In the genomic region with DNA sequence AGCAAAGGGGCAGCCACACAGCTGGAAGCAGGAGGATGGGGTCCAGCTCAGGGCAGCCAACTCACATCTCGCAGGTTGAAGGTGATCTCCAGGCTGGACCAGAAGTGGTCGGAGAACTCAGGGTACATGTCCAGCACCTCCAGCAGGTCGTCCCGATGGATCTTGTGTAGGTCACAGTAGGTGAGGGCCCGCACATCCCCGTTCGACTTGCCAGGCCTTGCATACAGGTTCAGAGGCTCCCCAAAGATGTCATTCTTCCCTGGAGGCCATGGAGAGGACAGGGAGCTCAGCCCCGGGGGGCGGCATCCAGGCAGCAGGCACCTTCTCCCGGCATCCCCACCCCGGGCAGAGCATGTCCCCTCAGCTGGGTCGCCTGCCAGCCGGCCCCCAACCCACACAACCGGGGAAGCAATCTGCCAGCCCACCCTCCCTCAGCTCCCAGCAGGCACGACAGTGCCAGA, we compare ENCODE assay signal across 1 cellular context.
TF ChIP-seq lines count a peak whose summit lies in the region.

No MANE protein-coding gene starts in this region.

TF ChIP-seq in GM23338, 12 proteins besides CTCF, POLR2A, EP300 and RAD21:
- TF ChIP-seq JUNB (IDR thresholded peaks at IDR 0.05; ENCODE audit: unreplicated experiment), result no peak
- TF ChIP-seq, protein P1, sequence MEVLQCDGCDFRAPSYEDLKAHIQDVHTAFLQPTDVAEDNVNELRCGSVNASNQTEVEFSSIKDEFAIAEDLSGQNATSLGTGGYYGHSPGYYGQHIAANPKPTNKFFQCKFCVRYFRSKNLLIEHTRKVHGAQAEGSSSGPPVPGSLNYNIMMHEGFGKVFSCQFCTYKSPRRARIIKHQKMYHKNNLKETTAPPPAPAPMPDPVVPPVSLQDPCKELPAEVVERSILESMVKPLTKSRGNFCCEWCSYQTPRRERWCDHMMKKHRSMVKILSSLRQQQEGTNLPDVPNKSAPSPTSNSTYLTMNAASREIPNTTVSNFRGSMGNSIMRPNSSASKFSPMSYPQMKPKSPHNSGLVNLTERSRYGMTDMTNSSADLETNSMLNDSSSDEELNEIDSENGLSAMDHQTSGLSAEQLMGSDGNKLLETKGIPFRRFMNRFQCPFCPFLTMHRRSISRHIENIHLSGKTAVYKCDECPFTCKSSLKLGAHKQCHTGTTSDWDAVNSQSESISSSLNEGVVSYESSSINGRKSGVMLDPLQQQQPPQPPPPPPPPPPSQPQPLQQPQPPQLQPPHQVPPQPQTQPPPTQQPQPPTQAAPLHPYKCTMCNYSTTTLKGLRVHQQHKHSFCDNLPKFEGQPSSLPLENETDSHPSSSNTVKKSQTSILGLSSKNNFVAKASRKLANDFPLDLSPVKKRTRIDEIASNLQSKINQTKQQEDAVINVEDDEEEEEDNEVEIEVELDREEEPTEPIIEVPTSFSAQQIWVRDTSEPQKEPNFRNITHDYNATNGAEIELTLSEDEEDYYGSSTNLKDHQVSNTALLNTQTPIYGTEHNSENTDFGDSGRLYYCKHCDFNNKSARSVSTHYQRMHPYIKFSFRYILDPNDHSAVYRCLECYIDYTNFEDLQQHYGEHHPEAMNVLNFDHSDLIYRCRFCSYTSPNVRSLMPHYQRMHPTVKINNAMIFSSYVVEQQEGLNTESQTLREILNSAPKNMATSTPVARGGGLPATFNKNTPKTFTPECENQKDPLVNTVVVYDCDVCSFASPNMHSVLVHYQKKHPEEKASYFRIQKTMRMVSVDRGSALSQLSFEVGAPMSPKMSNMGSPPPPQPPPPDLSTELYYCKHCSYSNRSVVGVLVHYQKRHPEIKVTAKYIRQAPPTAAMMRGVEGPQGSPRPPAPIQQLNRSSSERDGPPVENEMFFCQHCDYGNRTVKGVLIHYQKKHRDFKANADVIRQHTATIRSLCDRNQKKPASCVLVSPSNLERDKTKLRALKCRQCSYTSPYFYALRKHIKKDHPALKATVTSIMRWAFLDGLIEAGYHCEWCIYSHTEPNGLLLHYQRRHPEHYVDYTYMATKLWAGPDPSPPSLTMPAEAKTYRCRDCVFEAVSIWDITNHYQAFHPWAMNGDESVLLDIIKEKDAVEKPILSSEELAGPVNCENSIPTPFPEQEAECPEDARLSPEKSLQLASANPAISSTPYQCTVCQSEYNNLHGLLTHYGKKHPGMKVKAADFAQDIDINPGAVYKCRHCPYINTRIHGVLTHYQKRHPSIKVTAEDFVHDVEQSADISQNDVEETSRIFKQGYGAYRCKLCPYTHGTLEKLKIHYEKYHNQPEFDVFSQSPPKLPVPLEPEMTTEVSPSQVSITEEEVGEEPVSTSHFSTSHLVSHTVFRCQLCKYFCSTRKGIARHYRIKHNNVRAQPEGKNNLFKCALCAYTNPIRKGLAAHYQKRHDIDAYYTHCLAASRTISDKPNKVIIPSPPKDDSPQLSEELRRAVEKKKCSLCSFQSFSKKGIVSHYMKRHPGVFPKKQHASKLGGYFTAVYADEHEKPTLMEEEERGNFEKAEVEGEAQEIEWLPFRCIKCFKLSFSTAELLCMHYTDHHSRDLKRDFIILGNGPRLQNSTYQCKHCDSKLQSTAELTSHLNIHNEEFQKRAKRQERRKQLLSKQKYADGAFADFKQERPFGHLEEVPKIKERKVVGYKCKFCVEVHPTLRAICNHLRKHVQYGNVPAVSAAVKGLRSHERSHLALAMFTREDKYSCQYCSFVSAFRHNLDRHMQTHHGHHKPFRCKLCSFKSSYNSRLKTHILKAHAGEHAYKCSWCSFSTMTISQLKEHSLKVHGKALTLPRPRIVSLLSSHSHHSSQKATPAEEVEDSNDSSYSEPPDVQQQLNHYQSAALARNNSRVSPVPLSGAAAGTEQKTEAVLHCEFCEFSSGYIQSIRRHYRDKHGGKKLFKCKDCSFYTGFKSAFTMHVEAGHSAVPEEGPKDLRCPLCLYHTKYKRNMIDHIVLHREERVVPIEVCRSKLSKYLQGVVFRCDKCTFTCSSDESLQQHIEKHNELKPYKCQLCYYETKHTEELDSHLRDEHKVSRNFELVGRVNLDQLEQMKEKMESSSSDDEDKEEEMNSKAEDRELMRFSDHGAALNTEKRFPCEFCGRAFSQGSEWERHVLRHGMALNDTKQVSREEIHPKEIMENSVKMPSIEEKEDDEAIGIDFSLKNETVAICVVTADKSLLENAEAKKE (CRISPR knock-in tag; IDR thresholded peaks at IDR 0.05), result no peak
- no peak for TF ChIP-seq ZNF114 (CRISPR knock-in tag; IDR thresholded peaks at IDR 0.05)
- TF ChIP-seq EZH2phosphoT487 (IDR thresholded peaks at IDR 0.05; ENCODE audit: unreplicated experiment), result no peak
- TF ChIP-seq, protein P2, sequence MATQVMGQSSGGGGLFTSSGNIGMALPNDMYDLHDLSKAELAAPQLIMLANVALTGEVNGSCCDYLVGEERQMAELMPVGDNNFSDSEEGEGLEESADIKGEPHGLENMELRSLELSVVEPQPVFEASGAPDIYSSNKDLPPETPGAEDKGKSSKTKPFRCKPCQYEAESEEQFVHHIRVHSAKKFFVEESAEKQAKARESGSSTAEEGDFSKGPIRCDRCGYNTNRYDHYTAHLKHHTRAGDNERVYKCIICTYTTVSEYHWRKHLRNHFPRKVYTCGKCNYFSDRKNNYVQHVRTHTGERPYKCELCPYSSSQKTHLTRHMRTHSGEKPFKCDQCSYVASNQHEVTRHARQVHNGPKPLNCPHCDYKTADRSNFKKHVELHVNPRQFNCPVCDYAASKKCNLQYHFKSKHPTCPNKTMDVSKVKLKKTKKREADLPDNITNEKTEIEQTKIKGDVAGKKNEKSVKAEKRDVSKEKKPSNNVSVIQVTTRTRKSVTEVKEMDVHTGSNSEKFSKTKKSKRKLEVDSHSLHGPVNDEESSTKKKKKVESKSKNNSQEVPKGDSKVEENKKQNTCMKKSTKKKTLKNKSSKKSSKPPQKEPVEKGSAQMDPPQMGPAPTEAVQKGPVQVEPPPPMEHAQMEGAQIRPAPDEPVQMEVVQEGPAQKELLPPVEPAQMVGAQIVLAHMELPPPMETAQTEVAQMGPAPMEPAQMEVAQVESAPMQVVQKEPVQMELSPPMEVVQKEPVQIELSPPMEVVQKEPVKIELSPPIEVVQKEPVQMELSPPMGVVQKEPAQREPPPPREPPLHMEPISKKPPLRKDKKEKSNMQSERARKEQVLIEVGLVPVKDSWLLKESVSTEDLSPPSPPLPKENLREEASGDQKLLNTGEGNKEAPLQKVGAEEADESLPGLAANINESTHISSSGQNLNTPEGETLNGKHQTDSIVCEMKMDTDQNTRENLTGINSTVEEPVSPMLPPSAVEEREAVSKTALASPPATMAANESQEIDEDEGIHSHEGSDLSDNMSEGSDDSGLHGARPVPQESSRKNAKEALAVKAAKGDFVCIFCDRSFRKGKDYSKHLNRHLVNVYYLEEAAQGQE (IDR thresholded peaks at IDR 0.05; ENCODE audit: unreplicated experiment), result no peak
- TF ChIP-seq CREB1 (CRISPR knock-in tag; IDR thresholded peaks at IDR 0.05; ENCODE audit: low read depth), result no peak
